Comparison of ENCODE assay signal across 1 cellular context in the genomic region with DNA sequence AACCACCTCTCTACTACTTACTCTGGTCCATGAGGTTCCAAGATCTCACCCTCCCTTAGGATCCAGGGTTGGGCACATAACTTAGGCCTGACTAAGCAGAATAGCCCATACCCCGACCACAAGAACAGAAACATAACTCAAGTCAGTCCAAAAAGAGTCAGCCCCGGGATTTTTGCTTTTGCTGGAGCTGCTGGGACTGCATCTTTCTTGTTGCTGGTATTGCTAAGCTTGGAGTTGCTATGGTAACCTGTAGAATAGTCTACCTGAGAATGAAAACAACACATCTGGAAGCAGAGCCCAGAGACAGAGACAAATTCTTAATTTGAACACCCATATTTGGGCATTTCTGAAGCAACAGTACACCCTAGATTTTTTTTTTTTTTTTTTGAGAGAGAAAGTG.
TF ChIP-seq lines count a peak whose summit lies in the region.

No MANE protein-coding gene starts in this region.

TF ChIP-seq in K562, 482 proteins besides CTCF, POLR2A, EP300 and RAD21 (continues in another document):
- no peak for TF ChIP-seq TSHZ1 (CRISPR knock-in tag; IDR thresholded peaks at IDR 0.05)
- no peak for TF ChIP-seq STAG1 (CRISPR knock-in tag; IDR thresholded peaks at IDR 0.05; ENCODE audit: borderline replicate concordance)
- TF ChIP-seq ZBTB40 (IDR thresholded peaks at IDR 0.05): no peak
- TF ChIP-seq ZBTB40 (CRISPR knock-in tag; IDR thresholded peaks at IDR 0.05): peak; percentile 4
- no peak for TF ChIP-seq CAMTA2 (CRISPR knock-in tag; conservative IDR thresholded peaks at IDR 0.05)
- TF ChIP-seq BHLHE40 (IDR thresholded peaks at IDR 0.05; ENCODE audit: low read length): no peak
- no peak for TF ChIP-seq JUNB (CRISPR knock-in tag; conservative IDR thresholded peaks at IDR 0.05)
- no peak for TF ChIP-seq TFAP4 (CRISPR knock-in tag; IDR thresholded peaks at IDR 0.05; ENCODE audit: borderline replicate concordance)
- TF ChIP-seq L3MBTL2 (IDR thresholded peaks at IDR 0.05): no peak
- 0 out of 2 replicates have a peak, but pooled peaks have one; percentile 35 for TF ChIP-seq DPF2 (IDR thresholded peaks at IDR 0.05)
- TF ChIP-seq TAF15 (IDR thresholded peaks at IDR 0.05; ENCODE audit: low read depth, low read length): no peak
- TF ChIP-seq MIER1 (IDR thresholded peaks at IDR 0.05; ENCODE audit: low read depth): no peak
- peak; percentile 15 for TF ChIP-seq MEIS2 (IDR thresholded peaks at IDR 0.05; ENCODE audit: partially characterized antibody)
- TF ChIP-seq SRF (CRISPR knock-in tag; IDR thresholded peaks at IDR 0.05): peak in 1 of 2 experiments; percentile 66; a peak in 1 of 4 replicates
- TF ChIP-seq RBM22 (IDR thresholded peaks at IDR 0.05; ENCODE audit: low read depth, low read length, poor library complexity, severe bottlenecking): no peak
- TF ChIP-seq NR2F6 (CRISPR knock-in tag; IDR thresholded peaks at IDR 0.05): no peak
- TF ChIP-seq, protein P1, sequence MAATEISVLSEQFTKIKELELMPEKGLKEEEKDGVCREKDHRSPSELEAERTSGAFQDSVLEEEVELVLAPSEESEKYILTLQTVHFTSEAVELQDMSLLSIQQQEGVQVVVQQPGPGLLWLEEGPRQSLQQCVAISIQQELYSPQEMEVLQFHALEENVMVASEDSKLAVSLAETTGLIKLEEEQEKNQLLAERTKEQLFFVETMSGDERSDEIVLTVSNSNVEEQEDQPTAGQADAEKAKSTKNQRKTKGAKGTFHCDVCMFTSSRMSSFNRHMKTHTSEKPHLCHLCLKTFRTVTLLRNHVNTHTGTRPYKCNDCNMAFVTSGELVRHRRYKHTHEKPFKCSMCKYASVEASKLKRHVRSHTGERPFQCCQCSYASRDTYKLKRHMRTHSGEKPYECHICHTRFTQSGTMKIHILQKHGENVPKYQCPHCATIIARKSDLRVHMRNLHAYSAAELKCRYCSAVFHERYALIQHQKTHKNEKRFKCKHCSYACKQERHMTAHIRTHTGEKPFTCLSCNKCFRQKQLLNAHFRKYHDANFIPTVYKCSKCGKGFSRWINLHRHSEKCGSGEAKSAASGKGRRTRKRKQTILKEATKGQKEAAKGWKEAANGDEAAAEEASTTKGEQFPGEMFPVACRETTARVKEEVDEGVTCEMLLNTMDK (IDR thresholded peaks at IDR 0.05; ENCODE audit: borderline replicate concordance, insufficient read depth, low read depth, low read length, poor library complexity, severe bottlenecking): no peak
- no peak for TF ChIP-seq TAF9B (IDR thresholded peaks at IDR 0.05; ENCODE audit: partially characterized antibody)
- no peak for TF ChIP-seq ZNF766 (CRISPR knock-in tag; conservative IDR thresholded peaks at IDR 0.05)
- TF ChIP-seq, protein P2, sequence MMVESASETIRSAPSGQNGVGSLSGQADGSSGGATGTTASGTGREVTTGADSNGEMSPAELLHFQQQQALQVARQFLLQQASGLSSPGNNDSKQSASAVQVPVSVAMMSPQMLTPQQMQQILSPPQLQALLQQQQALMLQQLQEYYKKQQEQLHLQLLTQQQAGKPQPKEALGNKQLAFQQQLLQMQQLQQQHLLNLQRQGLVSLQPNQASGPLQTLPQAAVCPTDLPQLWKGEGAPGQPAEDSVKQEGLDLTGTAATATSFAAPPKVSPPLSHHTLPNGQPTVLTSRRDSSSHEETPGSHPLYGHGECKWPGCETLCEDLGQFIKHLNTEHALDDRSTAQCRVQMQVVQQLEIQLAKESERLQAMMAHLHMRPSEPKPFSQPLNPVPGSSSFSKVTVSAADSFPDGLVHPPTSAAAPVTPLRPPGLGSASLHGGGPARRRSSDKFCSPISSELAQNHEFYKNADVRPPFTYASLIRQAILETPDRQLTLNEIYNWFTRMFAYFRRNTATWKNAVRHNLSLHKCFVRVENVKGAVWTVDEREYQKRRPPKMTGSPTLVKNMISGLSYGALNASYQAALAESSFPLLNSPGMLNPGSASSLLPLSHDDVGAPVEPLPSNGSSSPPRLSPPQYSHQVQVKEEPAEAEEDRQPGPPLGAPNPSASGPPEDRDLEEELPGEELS (CRISPR knock-in tag; IDR thresholded peaks at IDR 0.05; ENCODE audit: borderline replicate concordance): no peak
- TF ChIP-seq RFX1 (IDR thresholded peaks at IDR 0.05): peak; percentile 87
- peak; percentile 58 for TF ChIP-seq C11orf30 (IDR thresholded peaks at IDR 0.05; ENCODE audit: low read depth)
- TF ChIP-seq, protein P3, sequence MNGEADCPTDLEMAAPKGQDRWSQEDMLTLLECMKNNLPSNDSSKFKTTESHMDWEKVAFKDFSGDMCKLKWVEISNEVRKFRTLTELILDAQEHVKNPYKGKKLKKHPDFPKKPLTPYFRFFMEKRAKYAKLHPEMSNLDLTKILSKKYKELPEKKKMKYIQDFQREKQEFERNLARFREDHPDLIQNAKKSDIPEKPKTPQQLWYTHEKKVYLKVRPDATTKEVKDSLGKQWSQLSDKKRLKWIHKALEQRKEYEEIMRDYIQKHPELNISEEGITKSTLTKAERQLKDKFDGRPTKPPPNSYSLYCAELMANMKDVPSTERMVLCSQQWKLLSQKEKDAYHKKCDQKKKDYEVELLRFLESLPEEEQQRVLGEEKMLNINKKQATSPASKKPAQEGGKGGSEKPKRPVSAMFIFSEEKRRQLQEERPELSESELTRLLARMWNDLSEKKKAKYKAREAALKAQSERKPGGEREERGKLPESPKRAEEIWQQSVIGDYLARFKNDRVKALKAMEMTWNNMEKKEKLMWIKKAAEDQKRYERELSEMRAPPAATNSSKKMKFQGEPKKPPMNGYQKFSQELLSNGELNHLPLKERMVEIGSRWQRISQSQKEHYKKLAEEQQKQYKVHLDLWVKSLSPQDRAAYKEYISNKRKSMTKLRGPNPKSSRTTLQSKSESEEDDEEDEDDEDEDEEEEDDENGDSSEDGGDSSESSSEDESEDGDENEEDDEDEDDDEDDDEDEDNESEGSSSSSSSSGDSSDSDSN (IDR thresholded peaks at IDR 0.05; ENCODE audit: borderline replicate concordance in 1 of 2, low read depth in 2 of 2, low read length in 2 of 2): no peak
- TF ChIP-seq ZNF668 (CRISPR knock-in tag; IDR thresholded peaks at IDR 0.05): no peak
- no peak for TF ChIP-seq SMAD3 (CRISPR knock-in tag; conservative IDR thresholded peaks at IDR 0.05)
- TF ChIP-seq CEBPZ (IDR thresholded peaks at IDR 0.05; ENCODE audit: borderline replicate concordance, low read depth, low read length): no peak
- TF ChIP-seq RAD51 (IDR thresholded peaks at IDR 0.05; ENCODE audit: borderline replicate concordance, low read depth): no peak
- TF ChIP-seq ZNF384 (IDR thresholded peaks at IDR 0.05; ENCODE audit: low read depth, low read length): peak; percentile 51; the same call in 1 of the 2 replicates
- no peak for TF ChIP-seq TCF3 (CRISPR knock-in tag; IDR thresholded peaks at IDR 0.05)
- TF ChIP-seq MTA1 (IDR thresholded peaks at IDR 0.05; ENCODE audit: borderline replicate concordance): no peak
- TF ChIP-seq MBD2 (IDR thresholded peaks at IDR 0.05; ENCODE audit: borderline replicate concordance, low read depth): no peak
- peak; percentile 68 for TF ChIP-seq ZNF316 (IDR thresholded peaks at IDR 0.05)
- peak; percentile 42; the same call in 1 of the 2 replicates for TF ChIP-seq MAFF (IDR thresholded peaks at IDR 0.05; ENCODE audit: low read length)
